In genomic region chr15:79380755-79381499, GRCh38 we compare ENCODE assay signal across 8 cellular contexts. TPM values are rescaled to one million over a fixed set of nuclear protein-coding genes. Genes with fewer than 3 reads are reported as not detected.
A peak's percentile ranks its signal among the peaks of the same experiment; 100 is the strongest.
DNase-seq lines count a peak whose midpoint lies in the region; ATAC-seq, FAIRE-seq and TF ChIP-seq lines count a peak whose summit lies in the region.

No MANE protein-coding gene starts in this region.

- TF ChIP-seq POLR2A in suprapubic skin (IDR thresholded peaks at IDR 0.05), result no peak

- H3K4me1 ChIP-seq in suprapubic skin, result no peaks in the 10 kb centered on the region

- no peaks in the 10 kb centered on the region for H3K36me3 ChIP-seq in suprapubic skin

- no peak for TF ChIP-seq EP300 in suprapubic skin (IDR thresholded peaks at IDR 0.05)

- TF ChIP-seq CTCF in AG09309 (IDR thresholded peaks at IDR 0.05; ENCODE audit: control insufficient read depth, insufficient read depth, low read depth, low read length, missing control alignments) (peak; percentile 92), suprapubic skin (IDR thresholded peaks at IDR 0.05) (peak; percentile 33 to 85)

- no peaks in the 10 kb centered on the region for H3K9me3 ChIP-seq in suprapubic skin

- FAIRE-seq in RCC 7860 (lab: Jason Lieb, UNC), result no peak

- H3K27ac ChIP-seq in suprapubic skin, result no peak overlapping the region

- H3K27me3 ChIP-seq in suprapubic skin, result no peaks in the 10 kb centered on the region

- H3K4me3 ChIP-seq in AG09309 (ENCODE audit: control insufficient read depth, low read depth, low read length) (no peak overlapping the region), suprapubic skin (no peak overlapping the region)

- 47% methylated on average over 4 of the region's 4 CpGs for WGBS in suprapubic skin

- ATAC-seq in GM19025 (IDR thresholded peaks at IDR 0.05; ENCODE audit: low read depth, unreplicated experiment), result peak; percentile 60

- DNase-seq in AG09309 (ENCODE audit: low read depth) (peak; percentile 34), KG1 (lab: John Stamatoyannopoulos, UW) (peak; percentile 55), RCC 7860 (ENCODE audit: low spot score) (peak; percentile 21), activated T-helper 1 cell treated with Interleukin-2 at 50 U/mL for 16 hours (ENCODE audit: low read depth) (peak; percentile 46), fibroblast of the conjunctiva (ENCODE audit: low read depth) (peak; percentile 61), nucleus accumbens (lab: John Stamatoyannopoulos, UW) (peak in 53 of 56 donors; percentile 4 to 91 (median 51)), suprapubic skin (ENCODE audit: low spot score in 2 of 2) (peak in 1 of 2 donors; percentile 75)

RNA-seq across cellular contexts. Expression of gene MINAR1, which starts 51.2 kb away (rescaled TPM):
- total RNA-seq in suprapubic skin, result 1 to 10 TPM in 1 of 4 donors, under 1 TPM in 3; 0.23 to 1.1 (median 0.56) TPM
